ENCODE assay signal across 34 cellular contexts in the genomic region with DNA sequence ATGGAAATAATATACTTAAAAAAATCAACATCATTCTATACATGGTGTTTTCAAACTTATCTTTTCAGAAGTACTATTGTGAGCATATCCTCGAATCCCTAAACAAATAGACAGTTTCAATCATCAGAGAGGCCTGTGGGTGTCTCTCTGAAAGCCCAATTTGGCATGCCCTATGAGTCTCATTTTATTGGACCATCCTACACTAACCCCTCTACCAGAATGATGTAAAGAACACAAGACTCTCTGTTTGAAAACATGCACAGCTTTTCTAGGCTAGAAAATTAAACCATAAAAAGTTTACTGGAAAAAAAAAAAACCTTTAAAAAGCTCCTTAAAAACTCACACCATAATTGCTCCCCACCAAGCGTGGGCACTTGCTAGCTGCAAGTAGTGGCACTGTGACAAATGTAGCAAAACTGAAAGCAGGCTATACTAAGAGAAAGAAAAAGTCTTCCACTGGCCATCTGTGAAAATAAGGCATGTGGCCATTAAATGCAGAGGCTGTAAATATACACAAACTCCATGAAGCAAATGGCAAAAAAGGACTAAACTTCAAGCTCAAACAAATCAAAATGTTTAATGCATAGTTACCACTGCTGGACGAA.
DNase-seq lines count a peak whose midpoint lies in the region; ATAC-seq, FAIRE-seq and TF ChIP-seq lines count a peak whose summit lies in the region.
"Had no signal": no experiment of that assay in that cellular context is flagged by ENCODE, and none has a peak within 500 bp of the region (broad histone marks: within the 10 kb centered on the region; RNA-seq: fewer than 3 reads in every experiment).

No MANE protein-coding gene starts in this region.

- no peak overlapping the region for H3K27ac ChIP-seq in GM12878 (ENCODE audit: control insufficient read depth, insufficient read depth)
- peak overlapping the region; percentile 47 for H3K27ac ChIP-seq in mesodermal cell (ENCODE audit: low read depth, low read length, severe bottlenecking)
- H3K27ac ChIP-seq: lower lobe of right lung, neutrophil, psoas muscle, RWPE1, SK-N-MC, testis had no signal

- H3K9ac ChIP-seq in GM12878 (ENCODE audit: control insufficient read depth, insufficient read depth, low read length): no peak overlapping the region

- RAD21 ChIA-PET in GM12878 (lab: Charles Lee; ENCODE audit: unreplicated experiment): no interaction called here

- BruUV-seq in GM12878 (replicated peaks; lab: Mats Ljungman, UMichigan): no TSS peak

- TF ChIP-seq CTCF in GM12878 (IDR thresholded peaks at IDR 0.05 in 2 of 3, conservative IDR thresholded peaks at IDR 0.05 in 1 of 3; ENCODE audit: control insufficient read depth in 2 of 3, extremely low read depth in 1 of 3, insufficient read depth in 1 of 3, low read depth in 3 of 3, low read length in 3 of 3): no peak

- H3K4me1 ChIP-seq in GM12878 (ENCODE audit: control insufficient read depth, insufficient read depth, low read length) (no peaks in the 10 kb centered on the region), mesodermal cell (ENCODE audit: control insufficient read depth, insufficient read depth, low read length, poor library complexity, severe bottlenecking) (no peaks in the 10 kb centered on the region)
- H3K4me1 ChIP-seq: lower lobe of right lung, psoas muscle, testis had no signal

- no peak for TF ChIP-seq POLR2A in GM12878 (IDR thresholded peaks at IDR 0.05; ENCODE audit: low read depth, low read length)

- H3K36me3 ChIP-seq in GM12878 (ENCODE audit: control insufficient read depth in 2 of 2, insufficient read depth in 2 of 2, low read length in 1 of 2): no peaks in the 10 kb centered on the region
- peaks cover 3% of the 10 kb centered on the region for H3K36me3 ChIP-seq in mesodermal cell (ENCODE audit: control insufficient read depth, insufficient read depth, low read length)
- H3K36me3 ChIP-seq: lower lobe of right lung, neutrophil had no signal

- H3K79me2 ChIP-seq in GM12878 (ENCODE audit: control insufficient read depth, insufficient read depth, low read length): no peaks in the 10 kb centered on the region

- TF ChIP-seq RAD21 in GM12878 (IDR thresholded peaks at IDR 0.05; ENCODE audit: insufficient read depth, low read depth, low read length): no peak

- intact Hi-C loops in GM12878 (cut with micrococcal nuclease; ENCODE audit: unreplicated experiment): no loop called here

- no peak overlapping the region for H3K4me3 ChIP-seq in GM12878
- no peak overlapping the region for H3K4me3 ChIP-seq in mesodermal cell (ENCODE audit: extremely low read depth, insufficient read depth, low read length, poor library complexity, severe bottlenecking)
- H3K4me3 ChIP-seq: lower lobe of right lung, psoas muscle, SK-N-MC, testis had no signal

- CTCF ChIA-PET in GM12878 (lab: Yijun Ruan, JAX): no interaction called here

- no peaks in the 10 kb centered on the region for H3K9me3 ChIP-seq in GM12878 (replicated peaks; ENCODE audit: control insufficient read depth, insufficient read depth, low read length)
- no peaks in the 10 kb centered on the region for H3K9me3 ChIP-seq in mesodermal cell (ENCODE audit: control insufficient read depth, low read length)
- H3K9me3 ChIP-seq: lower lobe of right lung, neutrophil, psoas muscle, testis had no signal

- SMC1A ChIA-PET in GM12878 (lab: Charles Lee; ENCODE audit: uncharacterized antibody, unreplicated experiment): no interaction called here

- WGBS in GM12878 (ENCODE audit: insufficient coverage, insufficient replicate concordance, low lambda C conversion rate, missing lambda C conversion rate): 4% methylated on average over 3 of the region's 3 CpGs
- WGBS in mesodermal cell (ENCODE audit: insufficient coverage in 2 of 2), 2 experiments: 75% methylated on average over 1 of the region's 3 CpGs; no CpG with 5 or more reads in 1 of the 2 experiments

- H2AFZ ChIP-seq in GM12878 (ENCODE audit: control insufficient read depth, low read depth, low read length): no peak overlapping the region

- ATAC-seq in GM12878 (peak; percentile 50), HG02588 (IDR thresholded peaks at IDR 0.05; ENCODE audit: unreplicated experiment) (no peak), HG02884 (IDR thresholded peaks at IDR 0.05; ENCODE audit: unreplicated experiment) (no peak)
- ATAC-seq: activated T-helper 17 cell treated with anti-CD3 and anti-CD28 coated beads, Interleukin-2, amount 50 U/mL, for 72 hours; CD8-positive, alpha-beta T cell; effector memory CD8-positive, alpha-beta T cell; esophagus mucosa; lower lobe of right lung; psoas muscle; T-helper 17 cell had no signal

- FAIRE-seq in GM12878 (lab: Jason Lieb, UNC): no peak
- FAIRE-seq: A204.1, G401.6, urothelium cell line had no signal

- no peaks in the 10 kb centered on the region for H3K27me3 ChIP-seq in GM12878 (replicated peaks in 1 of 2; ENCODE audit: control insufficient read depth in 2 of 2, insufficient read depth in 2 of 2, low read length in 1 of 2)
- H3K27me3 ChIP-seq: neutrophil, testis had no signal

- POLR2A ChIA-PET in GM12878 (lab: Charles Lee): no interaction called here

- H4K20me1 ChIP-seq in GM12878 (ENCODE audit: control insufficient read depth, insufficient read depth): no peaks in the 10 kb centered on the region

- in situ Hi-C loops in GM12878 (cut with MboI): no loop called here

- H3K4me2 ChIP-seq in GM12878 (ENCODE audit: control insufficient read depth, insufficient read depth): no peak overlapping the region

- DNase-seq in NCI-H1694 treated with DMSO at 0.1 percent for 48 hours (lab: John Stamatoyannopoulos, UW): peak; percentile 12
- no peak for DNase-seq in NCI-H1694 (lab: John Stamatoyannopoulos, UW)
- no peak for DNase-seq in GM12878 (ENCODE audit: low read depth, low spot score)
- DNase-seq in Kasumi-1 (lab: John Stamatoyannopoulos, UW): no peak
- DNase-seq in NK-92 (lab: John Stamatoyannopoulos, UW; ENCODE audit: unreplicated experiment): no peak
- DNase-seq: activated CD4-positive, alpha-beta memory T cell treated with anti-CD3 and anti-CD28 coated beads, Interleukin-2, amount 10 ng/mL, durations not matched to agents 7 days and 5 days; activated CD4-positive, alpha-beta T cell treated with anti-CD3 and anti-CD28 coated beads for 1 hour; activated CD8-positive, alpha-beta memory T cell treated with anti-CD3 and anti-CD28 coated beads, Interleukin-2, amount 50 U/mL, for 48 hours; activated naive CD4-positive, alpha-beta T cell treated with anti-CD3 and anti-CD28 coated beads, Interleukin-2, amount 50 U/mL, for 16 hours; amniotic stem cell; CD8-positive, alpha-beta T cell; effector memory CD8-positive, alpha-beta T cell; foreskin fibroblast; HCEC 1CT; lower lobe of right lung; MV-4-11; NCI-H187; NCI-H226; NCI-H82; psoas muscle; stimulated activated naive CD4-positive, alpha-beta T cell; T-helper 17 cell; testis had no signal

- TF ChIP-seq EP300 in GM12878 (IDR thresholded peaks at IDR 0.05; ENCODE audit: borderline replicate concordance in 1 of 2, control insufficient read depth in 1 of 2, low read depth in 2 of 2, low read length in 2 of 2): no peak

TF ChIP-seq in GM12878, 131 proteins besides CTCF, POLR2A, EP300 and RAD21:
- TF ChIP-seq, protein P1, sequence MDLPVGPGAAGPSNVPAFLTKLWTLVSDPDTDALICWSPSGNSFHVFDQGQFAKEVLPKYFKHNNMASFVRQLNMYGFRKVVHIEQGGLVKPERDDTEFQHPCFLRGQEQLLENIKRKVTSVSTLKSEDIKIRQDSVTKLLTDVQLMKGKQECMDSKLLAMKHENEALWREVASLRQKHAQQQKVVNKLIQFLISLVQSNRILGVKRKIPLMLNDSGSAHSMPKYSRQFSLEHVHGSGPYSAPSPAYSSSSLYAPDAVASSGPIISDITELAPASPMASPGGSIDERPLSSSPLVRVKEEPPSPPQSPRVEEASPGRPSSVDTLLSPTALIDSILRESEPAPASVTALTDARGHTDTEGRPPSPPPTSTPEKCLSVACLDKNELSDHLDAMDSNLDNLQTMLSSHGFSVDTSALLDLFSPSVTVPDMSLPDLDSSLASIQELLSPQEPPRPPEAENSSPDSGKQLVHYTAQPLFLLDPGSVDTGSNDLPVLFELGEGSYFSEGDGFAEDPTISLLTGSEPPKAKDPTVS (IDR thresholded peaks at IDR 0.05; ENCODE audit: low read depth, low read length): no peak
- TF ChIP-seq ESRRA (IDR thresholded peaks at IDR 0.05; ENCODE audit: low read length): no peak
- TF ChIP-seq CHD1 (IDR thresholded peaks at IDR 0.05; ENCODE audit: low read depth, low read length): no peak
- TF ChIP-seq CEBPB (IDR thresholded peaks at IDR 0.05; ENCODE audit: borderline replicate concordance in 1 of 2, low read depth in 2 of 2, low read length in 2 of 2): no peak
- TF ChIP-seq IKZF1 (conservative IDR thresholded peaks at IDR 0.05): no peak
- TF ChIP-seq YBX1 (IDR thresholded peaks at IDR 0.05): no peak
- no peak for TF ChIP-seq STAT1 (conservative IDR thresholded peaks at IDR 0.05)
- no peak for TF ChIP-seq EGR1 (IDR thresholded peaks at IDR 0.05; ENCODE audit: borderline replicate concordance in 1 of 2, low read depth in 2 of 2, low read length in 2 of 2)
- TF ChIP-seq, protein P2, sequence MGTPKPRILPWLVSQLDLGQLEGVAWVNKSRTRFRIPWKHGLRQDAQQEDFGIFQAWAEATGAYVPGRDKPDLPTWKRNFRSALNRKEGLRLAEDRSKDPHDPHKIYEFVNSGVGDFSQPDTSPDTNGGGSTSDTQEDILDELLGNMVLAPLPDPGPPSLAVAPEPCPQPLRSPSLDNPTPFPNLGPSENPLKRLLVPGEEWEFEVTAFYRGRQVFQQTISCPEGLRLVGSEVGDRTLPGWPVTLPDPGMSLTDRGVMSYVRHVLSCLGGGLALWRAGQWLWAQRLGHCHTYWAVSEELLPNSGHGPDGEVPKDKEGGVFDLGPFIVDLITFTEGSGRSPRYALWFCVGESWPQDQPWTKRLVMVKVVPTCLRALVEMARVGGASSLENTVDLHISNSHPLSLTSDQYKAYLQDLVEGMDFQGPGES (IDR thresholded peaks at IDR 0.05): no peak
- TF ChIP-seq RB1 (IDR thresholded peaks at IDR 0.05; ENCODE audit: borderline replicate concordance): no peak
- no peak for TF ChIP-seq ZNF384 (IDR thresholded peaks at IDR 0.05; ENCODE audit: borderline replicate concordance, low read depth, low read length)
- TF ChIP-seq EZH2 (IDR thresholded peaks at IDR 0.05; ENCODE audit: borderline replicate concordance, control insufficient read depth, low read depth, low read length): no peak
TF ChIP-seq in GM12878: peak in this region for 0.
